ENCODE assay signal across 1 cellular context in genomic region chr7:82335927-82336326, GRCh38.
TF ChIP-seq lines count a peak whose summit lies in the region.

No MANE protein-coding gene starts in this region.

TF ChIP-seq in HEK293, 187 proteins besides CTCF, POLR2A, EP300 and RAD21 (continued from another document and continues in another):
- TF ChIP-seq PRDM10 (tag by site-specific recombination; IDR thresholded peaks at IDR 0.05), result peak; percentile 30; the same call in 1 of the 2 replicates
- no peak for TF ChIP-seq ZNF121 (tag by site-specific recombination; IDR thresholded peaks at IDR 0.05)
- TF ChIP-seq ZNF26 (tag by site-specific recombination; IDR thresholded peaks at IDR 0.05), result no peak
- TF ChIP-seq ZNF302 (tag by site-specific recombination; IDR thresholded peaks at IDR 0.05; ENCODE audit: low read depth), result no peak
- TF ChIP-seq ZNF112 (tag by site-specific recombination; IDR thresholded peaks at IDR 0.05), result no peak
- TF ChIP-seq ZNF585B (tag by site-specific recombination; IDR thresholded peaks at IDR 0.05), result no peak
- peak; percentile 86; the same call in 1 of the 2 replicates for TF ChIP-seq ZNF266 (tag by site-specific recombination; IDR thresholded peaks at IDR 0.05; ENCODE audit: low read depth)
- 0 out of 2 replicates have a peak, but pooled peaks have one; percentile 13 for TF ChIP-seq SCRT1 (tag by site-specific recombination; IDR thresholded peaks at IDR 0.05; ENCODE audit: borderline replicate concordance)
- TF ChIP-seq GFI1B (tag by site-specific recombination; IDR thresholded peaks at IDR 0.05), result no peak
- TF ChIP-seq OSR2 (tag by site-specific recombination; IDR thresholded peaks at IDR 0.05), result no peak
- TF ChIP-seq ZBTB49 (tag by site-specific recombination; IDR thresholded peaks at IDR 0.05; ENCODE audit: low read depth), result no peak
- no peak for TF ChIP-seq ELK4 (IDR thresholded peaks at IDR 0.05; ENCODE audit: borderline replicate concordance, low read depth, low read length)
- TF ChIP-seq ZNF629 (tag by site-specific recombination; IDR thresholded peaks at IDR 0.05), result no peak
- no peak for TF ChIP-seq HOXD13 (CRISPR knock-in tag; IDR thresholded peaks at IDR 0.05; ENCODE audit: borderline replicate concordance)
- no peak for TF ChIP-seq ZNF837 (tag by site-specific recombination; IDR thresholded peaks at IDR 0.05)
- 0 out of 2 replicates have a peak, but pooled peaks have one; percentile 17 for TF ChIP-seq GLIS1 (tag by site-specific recombination; IDR thresholded peaks at IDR 0.05)
- TF ChIP-seq ZBTB20 (tag by site-specific recombination; IDR thresholded peaks at IDR 0.05), result 0 out of 2 replicates have a peak, but pooled peaks have one; percentile 13
- no peak for TF ChIP-seq ZNF362 (tag by site-specific recombination; IDR thresholded peaks at IDR 0.05)
- 0 out of 2 replicates have a peak, but pooled peaks have one; percentile 50 for TF ChIP-seq ZBTB44 (tag by site-specific recombination; IDR thresholded peaks at IDR 0.05)
- TF ChIP-seq ZFP69B (tag by site-specific recombination; IDR thresholded peaks at IDR 0.05), result no peak
- TF ChIP-seq ZNF239 (tag by site-specific recombination; IDR thresholded peaks at IDR 0.05), result no peak
- no peak for TF ChIP-seq ZNF530 (tag by site-specific recombination; IDR thresholded peaks at IDR 0.05; ENCODE audit: low read depth)
- no peak for TF ChIP-seq ZNF704 (tag by site-specific recombination; IDR thresholded peaks at IDR 0.05)
- no peak for TF ChIP-seq ZNF394 (tag by site-specific recombination; IDR thresholded peaks at IDR 0.05; ENCODE audit: borderline replicate concordance)
- TF ChIP-seq MZF1 (tag by site-specific recombination; IDR thresholded peaks at IDR 0.05; ENCODE audit: borderline replicate concordance), result peak; percentile 95; the same call in 1 of the 2 replicates
- TF ChIP-seq ZNF473 (tag by site-specific recombination; IDR thresholded peaks at IDR 0.05), result no peak
- no peak for TF ChIP-seq SALL2 (tag by site-specific recombination; IDR thresholded peaks at IDR 0.05; ENCODE audit: borderline replicate concordance)
- no peak for TF ChIP-seq ZBTB26 (tag by site-specific recombination; optimal IDR thresholded peaks at IDR 0.05)
- no peak for TF ChIP-seq ZNF664 (tag by site-specific recombination; IDR thresholded peaks at IDR 0.05)
- TF ChIP-seq HIC1 (tag by site-specific recombination; IDR thresholded peaks at IDR 0.05), result no peak
- 0 out of 2 replicates have a peak, but pooled peaks have one; percentile 26 for TF ChIP-seq ZNF398 (tag by site-specific recombination; IDR thresholded peaks at IDR 0.05)
- no peak for TF ChIP-seq ZNF350 (tag by site-specific recombination; IDR thresholded peaks at IDR 0.05)
- no peak for TF ChIP-seq ZNF132 (tag by site-specific recombination; IDR thresholded peaks at IDR 0.05; ENCODE audit: borderline replicate concordance)
- TF ChIP-seq ZSCAN23 (tag by site-specific recombination; IDR thresholded peaks at IDR 0.05), result no peak
- no peak for TF ChIP-seq ZBTB48 (tag by site-specific recombination; IDR thresholded peaks at IDR 0.05)
- TF ChIP-seq ZNF366 (tag by site-specific recombination; conservative IDR thresholded peaks at IDR 0.05), result no peak
- no peak for TF ChIP-seq ZFP41 (tag by site-specific recombination; IDR thresholded peaks at IDR 0.05; ENCODE audit: borderline replicate concordance)
- no peak for TF ChIP-seq ZNF140 (tag by site-specific recombination; IDR thresholded peaks at IDR 0.05)
- TF ChIP-seq ZNF510 (tag by site-specific recombination; IDR thresholded peaks at IDR 0.05; ENCODE audit: insufficient replicate concordance), result no peak
- TF ChIP-seq ZXDB (tag by site-specific recombination; IDR thresholded peaks at IDR 0.05), result no peak
